1 cellular context compared by ENCODE assay signal in the genomic region with DNA sequence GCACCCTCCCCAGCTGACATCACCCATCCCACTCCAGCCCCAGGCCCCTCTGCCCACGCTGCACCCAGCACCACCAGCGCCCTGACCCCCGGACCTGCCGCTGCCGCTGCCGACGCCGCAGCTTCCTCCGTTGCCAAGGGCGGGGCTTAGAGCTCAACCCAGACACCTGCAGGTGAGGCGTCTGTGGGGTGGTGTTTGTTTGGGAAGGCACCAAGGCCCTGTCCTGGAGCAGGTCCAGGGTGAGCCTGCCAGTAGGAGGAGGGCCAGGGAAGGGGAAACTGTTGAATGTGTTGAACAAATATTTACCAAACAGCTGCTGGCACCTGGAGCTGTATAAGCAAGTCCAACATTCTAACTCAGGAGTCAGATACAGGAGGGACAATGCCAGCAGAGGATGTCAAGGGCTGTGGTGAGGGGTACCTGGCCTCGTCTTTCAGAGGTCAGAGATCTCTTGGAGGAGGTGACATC.
TF ChIP-seq lines count a peak whose summit lies in the region.

No MANE protein-coding gene starts in this region.

TF ChIP-seq in HepG2, 621 proteins besides CTCF, POLR2A, EP300 and RAD21 (continues in another document):
- TF ChIP-seq, protein P1, sequence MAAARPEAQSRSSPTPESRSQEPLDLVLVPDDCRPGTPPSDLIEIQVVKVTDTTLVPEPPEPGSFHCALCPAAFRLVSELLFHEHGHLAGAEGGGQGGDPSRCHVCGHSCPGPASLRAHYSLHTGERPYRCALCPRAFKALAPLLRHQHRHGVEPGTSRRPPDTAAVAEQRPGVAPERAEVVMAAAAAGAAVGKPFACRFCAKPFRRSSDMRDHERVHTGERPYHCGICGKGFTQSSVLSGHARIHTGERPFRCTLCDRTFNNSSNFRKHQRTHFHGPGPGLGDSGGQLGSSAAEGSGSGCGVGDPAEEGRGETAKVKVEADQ (CRISPR knock-in tag; IDR thresholded peaks at IDR 0.05; ENCODE audit: borderline replicate concordance): no peak
- TF ChIP-seq SSRP1 (CRISPR knock-in tag; IDR thresholded peaks at IDR 0.05): no peak
- no peak for TF ChIP-seq ZNF777 (CRISPR knock-in tag; IDR thresholded peaks at IDR 0.05)
- TF ChIP-seq ATAD3A (CRISPR knock-in tag; IDR thresholded peaks at IDR 0.05): no peak
- TF ChIP-seq, protein P2, sequence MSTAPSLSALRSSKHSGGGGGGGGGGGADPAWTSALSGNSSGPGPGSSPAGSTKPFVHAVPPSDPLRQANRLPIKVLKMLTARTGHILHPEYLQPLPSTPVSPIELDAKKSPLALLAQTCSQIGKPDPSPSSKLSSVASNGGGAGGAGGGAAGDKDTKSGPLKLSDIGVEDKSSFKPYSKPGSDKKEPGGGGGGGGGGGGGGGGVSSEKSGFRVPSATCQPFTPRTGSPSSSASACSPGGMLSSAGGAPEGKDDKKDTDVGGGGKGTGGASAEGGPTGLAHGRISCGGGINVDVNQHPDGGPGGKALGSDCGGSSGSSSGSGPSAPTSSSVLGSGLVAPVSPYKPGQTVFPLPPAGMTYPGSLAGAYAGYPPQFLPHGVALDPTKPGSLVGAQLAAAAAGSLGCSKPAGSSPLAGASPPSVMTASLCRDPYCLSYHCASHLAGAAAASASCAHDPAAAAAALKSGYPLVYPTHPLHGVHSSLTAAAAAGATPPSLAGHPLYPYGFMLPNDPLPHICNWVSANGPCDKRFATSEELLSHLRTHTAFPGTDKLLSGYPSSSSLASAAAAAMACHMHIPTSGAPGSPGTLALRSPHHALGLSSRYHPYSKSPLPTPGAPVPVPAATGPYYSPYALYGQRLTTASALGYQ (CRISPR knock-in tag; IDR thresholded peaks at IDR 0.05): no peak
- TF ChIP-seq RFX5 (IDR thresholded peaks at IDR 0.05; ENCODE audit: low read depth, low read length): no peak
- TF ChIP-seq, protein P3, sequence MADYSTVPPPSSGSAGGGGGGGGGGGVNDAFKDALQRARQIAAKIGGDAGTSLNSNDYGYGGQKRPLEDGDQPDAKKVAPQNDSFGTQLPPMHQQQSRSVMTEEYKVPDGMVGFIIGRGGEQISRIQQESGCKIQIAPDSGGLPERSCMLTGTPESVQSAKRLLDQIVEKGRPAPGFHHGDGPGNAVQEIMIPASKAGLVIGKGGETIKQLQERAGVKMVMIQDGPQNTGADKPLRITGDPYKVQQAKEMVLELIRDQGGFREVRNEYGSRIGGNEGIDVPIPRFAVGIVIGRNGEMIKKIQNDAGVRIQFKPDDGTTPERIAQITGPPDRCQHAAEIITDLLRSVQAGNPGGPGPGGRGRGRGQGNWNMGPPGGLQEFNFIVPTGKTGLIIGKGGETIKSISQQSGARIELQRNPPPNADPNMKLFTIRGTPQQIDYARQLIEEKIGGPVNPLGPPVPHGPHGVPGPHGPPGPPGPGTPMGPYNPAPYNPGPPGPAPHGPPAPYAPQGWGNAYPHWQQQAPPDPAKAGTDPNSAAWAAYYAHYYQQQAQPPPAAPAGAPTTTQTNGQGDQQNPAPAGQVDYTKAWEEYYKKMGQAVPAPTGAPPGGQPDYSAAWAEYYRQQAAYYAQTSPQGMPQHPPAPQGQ (CRISPR knock-in tag; IDR thresholded peaks at IDR 0.05; ENCODE audit: borderline replicate concordance): no peak
- peak; percentile 69; the same call in 1 of the 2 replicates for TF ChIP-seq RXRB (CRISPR knock-in tag; IDR thresholded peaks at IDR 0.05; ENCODE audit: borderline replicate concordance)
- no peak for TF ChIP-seq ATF7-NPFF (CRISPR knock-in tag; IDR thresholded peaks at IDR 0.05; ENCODE audit: low read depth)
- TF ChIP-seq ZNF562 (CRISPR knock-in tag; IDR thresholded peaks at IDR 0.05; ENCODE audit: borderline replicate concordance): no peak
- peak; percentile 76; the same call in 1 of the 2 replicates for TF ChIP-seq ZNF605 (CRISPR knock-in tag; IDR thresholded peaks at IDR 0.05)
- TF ChIP-seq, protein P4, sequence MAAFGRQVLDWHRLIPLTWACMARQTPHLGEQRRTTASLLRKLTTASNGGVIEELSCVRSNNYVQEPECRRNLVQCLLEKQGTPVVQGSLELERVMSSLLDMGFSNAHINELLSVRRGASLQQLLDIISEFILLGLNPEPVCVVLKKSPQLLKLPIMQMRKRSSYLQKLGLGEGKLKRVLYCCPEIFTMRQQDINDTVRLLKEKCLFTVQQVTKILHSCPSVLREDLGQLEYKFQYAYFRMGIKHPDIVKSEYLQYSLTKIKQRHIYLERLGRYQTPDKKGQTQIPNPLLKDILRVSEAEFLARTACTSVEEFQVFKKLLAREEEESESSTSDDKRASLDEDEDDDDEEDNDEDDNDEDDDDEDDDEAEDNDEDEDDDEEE (CRISPR knock-in tag; IDR thresholded peaks at IDR 0.05): no peak
- TF ChIP-seq, protein P5, sequence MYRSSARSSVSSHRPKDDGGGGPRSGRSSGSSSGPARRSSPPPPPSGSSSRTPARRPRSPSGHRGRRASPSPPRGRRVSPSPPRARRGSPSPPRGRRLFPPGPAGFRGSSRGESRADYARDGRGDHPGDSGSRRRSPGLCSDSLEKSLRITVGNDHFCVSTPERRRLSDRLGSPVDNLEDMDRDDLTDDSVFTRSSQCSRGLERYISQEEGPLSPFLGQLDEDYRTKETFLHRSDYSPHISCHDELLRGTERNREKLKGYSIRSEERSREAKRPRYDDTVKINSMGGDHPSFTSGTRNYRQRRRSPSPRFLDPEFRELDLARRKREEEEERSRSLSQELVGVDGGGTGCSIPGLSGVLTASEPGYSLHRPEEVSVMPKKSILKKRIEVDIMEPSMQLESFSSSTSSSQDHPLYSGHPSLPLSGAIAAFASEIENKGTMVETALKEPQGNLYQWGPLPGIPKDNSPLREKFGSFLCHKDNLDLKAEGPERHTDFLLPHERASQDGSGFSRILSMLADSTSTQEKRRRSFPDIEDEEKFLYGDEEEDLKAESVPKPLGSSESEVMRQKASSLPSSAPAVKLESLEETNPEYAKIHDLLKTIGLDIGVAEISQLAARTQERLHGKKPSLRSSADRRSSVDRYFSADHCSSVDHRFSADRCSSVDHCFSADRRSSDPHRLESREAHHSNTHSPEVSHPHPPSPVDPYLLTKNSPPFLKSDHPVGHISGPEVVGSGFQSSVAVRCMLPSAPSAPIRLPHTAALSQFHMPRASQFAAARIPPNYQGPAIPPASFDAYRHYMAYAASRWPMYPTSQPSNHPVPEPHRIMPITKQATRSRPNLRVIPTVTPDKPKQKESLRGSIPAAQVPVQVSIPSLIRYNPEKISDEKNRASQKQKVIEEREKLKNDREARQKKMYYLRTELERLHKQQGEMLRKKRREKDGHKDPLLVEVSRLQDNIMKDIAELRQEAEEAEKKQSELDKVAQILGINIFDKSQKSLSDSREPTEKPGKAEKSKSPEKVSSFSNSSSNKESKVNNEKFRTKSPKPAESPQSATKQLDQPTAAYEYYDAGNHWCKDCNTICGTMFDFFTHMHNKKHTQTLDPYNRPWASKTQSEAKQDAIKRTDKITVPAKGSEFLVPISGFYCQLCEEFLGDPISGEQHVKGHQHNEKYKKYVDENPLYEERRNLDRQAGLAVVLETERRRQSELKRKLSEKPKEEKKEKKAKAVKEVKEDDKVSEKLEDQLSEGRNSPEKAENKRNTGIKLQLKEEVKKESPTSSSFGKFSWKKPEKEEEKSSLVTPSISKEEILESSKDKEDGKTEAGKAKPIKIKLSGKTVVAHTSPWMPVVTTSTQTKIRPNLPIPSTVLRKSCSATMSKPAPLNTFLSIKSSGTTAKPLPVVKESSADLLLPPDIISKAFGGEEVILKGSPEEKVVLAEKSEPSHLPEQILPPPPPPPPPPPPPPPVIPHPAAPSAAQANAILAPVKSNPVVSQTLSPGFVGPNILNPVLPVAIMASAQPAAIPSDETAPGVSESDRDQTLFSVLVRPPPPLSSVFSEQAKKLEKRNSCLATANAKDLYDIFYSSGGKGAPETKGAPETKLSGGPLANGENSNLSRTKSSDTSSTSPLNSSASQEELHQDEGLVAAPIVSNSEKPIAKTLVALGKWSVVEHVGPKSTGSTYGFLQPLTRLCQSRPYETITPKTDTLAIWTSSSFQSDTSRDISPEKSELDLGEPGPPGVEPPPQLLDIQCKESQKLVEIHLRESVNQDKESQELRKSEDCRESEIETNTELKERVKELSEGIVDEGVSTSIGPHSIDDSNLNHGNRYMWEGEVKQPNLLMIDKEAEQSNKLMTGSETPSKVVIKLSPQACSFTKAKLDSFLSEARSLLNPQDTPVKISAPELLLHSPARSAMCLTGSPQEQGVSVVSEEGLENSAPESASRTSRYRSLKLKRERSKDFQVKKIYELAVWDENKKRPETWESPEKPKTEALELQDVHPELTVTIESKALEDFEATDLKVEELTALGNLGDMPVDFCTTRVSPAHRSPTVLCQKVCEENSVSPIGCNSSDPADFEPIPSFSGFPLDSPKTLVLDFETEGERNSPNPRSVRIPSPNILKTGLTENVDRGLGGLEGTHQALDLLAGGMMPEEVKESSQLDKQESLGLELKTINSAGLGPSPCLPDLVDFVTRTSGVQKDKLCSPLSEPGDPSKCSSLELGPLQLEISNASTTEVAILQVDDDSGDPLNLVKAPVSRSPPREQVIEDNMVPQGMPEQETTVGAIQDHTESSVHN (CRISPR knock-in tag; IDR thresholded peaks at IDR 0.05): no peak
- no peak for TF ChIP-seq ZNF282 (IDR thresholded peaks at IDR 0.05; ENCODE audit: partially characterized antibody)
- TF ChIP-seq TOE1 (CRISPR knock-in tag; IDR thresholded peaks at IDR 0.05): no peak
- TF ChIP-seq ZNF564 (CRISPR knock-in tag; IDR thresholded peaks at IDR 0.05): no peak
- TF ChIP-seq CHCHD3 (CRISPR knock-in tag; IDR thresholded peaks at IDR 0.05): no peak
- TF ChIP-seq ZZZ3 (CRISPR knock-in tag; IDR thresholded peaks at IDR 0.05; ENCODE audit: borderline replicate concordance): no peak
- TF ChIP-seq NR2C2 (CRISPR knock-in tag; IDR thresholded peaks at IDR 0.05; ENCODE audit: borderline replicate concordance): peak; percentile 33; the same call in 1 of the 2 replicates
- TF ChIP-seq, protein P6, sequence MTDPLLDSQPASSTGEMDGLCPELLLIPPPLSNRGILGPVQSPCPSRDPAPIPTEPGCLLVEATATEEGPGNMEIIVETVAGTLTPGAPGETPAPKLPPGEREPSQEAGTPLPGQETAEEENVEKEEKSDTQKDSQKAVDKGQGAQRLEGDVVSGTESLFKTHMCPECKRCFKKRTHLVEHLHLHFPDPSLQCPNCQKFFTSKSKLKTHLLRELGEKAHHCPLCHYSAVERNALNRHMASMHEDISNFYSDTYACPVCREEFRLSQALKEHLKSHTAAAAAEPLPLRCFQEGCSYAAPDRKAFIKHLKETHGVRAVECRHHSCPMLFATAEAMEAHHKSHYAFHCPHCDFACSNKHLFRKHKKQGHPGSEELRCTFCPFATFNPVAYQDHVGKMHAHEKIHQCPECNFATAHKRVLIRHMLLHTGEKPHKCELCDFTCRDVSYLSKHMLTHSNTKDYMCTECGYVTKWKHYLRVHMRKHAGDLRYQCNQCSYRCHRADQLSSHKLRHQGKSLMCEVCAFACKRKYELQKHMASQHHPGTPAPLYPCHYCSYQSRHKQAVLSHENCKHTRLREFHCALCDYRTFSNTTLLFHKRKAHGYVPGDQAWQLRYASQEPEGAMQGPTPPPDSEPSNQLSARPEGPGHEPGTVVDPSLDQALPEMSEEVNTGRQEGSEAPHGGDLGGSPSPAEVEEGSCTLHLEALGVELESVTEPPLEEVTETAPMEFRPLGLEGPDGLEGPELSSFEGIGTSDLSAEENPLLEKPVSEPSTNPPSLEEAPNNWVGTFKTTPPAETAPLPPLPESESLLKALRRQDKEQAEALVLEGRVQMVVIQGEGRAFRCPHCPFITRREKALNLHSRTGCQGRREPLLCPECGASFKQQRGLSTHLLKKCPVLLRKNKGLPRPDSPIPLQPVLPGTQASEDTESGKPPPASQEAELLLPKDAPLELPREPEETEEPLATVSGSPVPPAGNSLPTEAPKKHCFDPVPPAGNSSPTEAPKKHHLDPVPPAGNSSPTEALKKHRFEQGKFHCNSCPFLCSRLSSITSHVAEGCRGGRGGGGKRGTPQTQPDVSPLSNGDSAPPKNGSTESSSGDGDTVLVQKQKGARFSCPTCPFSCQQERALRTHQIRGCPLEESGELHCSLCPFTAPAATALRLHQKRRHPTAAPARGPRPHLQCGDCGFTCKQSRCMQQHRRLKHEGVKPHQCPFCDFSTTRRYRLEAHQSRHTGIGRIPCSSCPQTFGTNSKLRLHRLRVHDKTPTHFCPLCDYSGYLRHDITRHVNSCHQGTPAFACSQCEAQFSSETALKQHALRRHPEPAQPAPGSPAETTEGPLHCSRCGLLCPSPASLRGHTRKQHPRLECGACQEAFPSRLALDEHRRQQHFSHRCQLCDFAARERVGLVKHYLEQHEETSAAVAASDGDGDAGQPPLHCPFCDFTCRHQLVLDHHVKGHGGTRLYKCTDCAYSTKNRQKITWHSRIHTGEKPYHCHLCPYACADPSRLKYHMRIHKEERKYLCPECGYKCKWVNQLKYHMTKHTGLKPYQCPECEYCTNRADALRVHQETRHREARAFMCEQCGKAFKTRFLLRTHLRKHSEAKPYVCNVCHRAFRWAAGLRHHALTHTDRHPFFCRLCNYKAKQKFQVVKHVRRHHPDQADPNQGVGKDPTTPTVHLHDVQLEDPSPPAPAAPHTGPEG (CRISPR knock-in tag; IDR thresholded peaks at IDR 0.05): no peak
- TF ChIP-seq SKI (IDR thresholded peaks at IDR 0.05; ENCODE audit: partially characterized antibody): peak; percentile 92
- no peak for TF ChIP-seq ATF7 (IDR thresholded peaks at IDR 0.05)
- 0 out of 2 replicates have a peak, but pooled peaks have one; percentile 33 for TF ChIP-seq ATF7 (CRISPR knock-in tag; IDR thresholded peaks at IDR 0.05)
- 0 out of 2 replicates have a peak, but pooled peaks have one; percentile 45 for TF ChIP-seq KAT7 (CRISPR knock-in tag; IDR thresholded peaks at IDR 0.05; ENCODE audit: borderline replicate concordance)
- TF ChIP-seq, protein P7, sequence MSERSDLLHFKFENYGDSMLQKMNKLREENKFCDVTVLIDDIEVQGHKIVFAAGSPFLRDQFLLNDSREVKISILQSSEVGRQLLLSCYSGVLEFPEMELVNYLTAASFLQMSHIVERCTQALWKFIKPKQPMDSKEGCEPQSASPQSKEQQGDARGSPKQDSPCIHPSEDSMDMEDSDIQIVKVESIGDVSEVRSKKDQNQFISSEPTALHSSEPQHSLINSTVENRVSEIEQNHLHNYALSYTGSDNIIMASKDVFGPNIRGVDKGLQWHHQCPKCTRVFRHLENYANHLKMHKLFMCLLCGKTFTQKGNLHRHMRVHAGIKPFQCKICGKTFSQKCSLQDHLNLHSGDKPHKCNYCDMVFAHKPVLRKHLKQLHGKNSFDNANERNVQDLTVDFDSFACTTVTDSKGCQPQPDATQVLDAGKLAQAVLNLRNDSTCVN (CRISPR knock-in tag; IDR thresholded peaks at IDR 0.05; ENCODE audit: borderline replicate concordance): 0 out of 2 replicates have a peak, but pooled peaks have one; percentile 38
- no peak for TF ChIP-seq FIP1L1 (IDR thresholded peaks at IDR 0.05; ENCODE audit: borderline replicate concordance, insufficient read depth, low read depth, low read length)
- no peak for TF ChIP-seq TEAD2 (CRISPR knock-in tag; IDR thresholded peaks at IDR 0.05)
- TF ChIP-seq ASH2L (IDR thresholded peaks at IDR 0.05; ENCODE audit: insufficient read length, low read depth, low read length): peak; percentile 39
- TF ChIP-seq ZFAT (CRISPR knock-in tag; conservative IDR thresholded peaks at IDR 0.05): no peak
- TF ChIP-seq HNRNPK (IDR thresholded peaks at IDR 0.05; ENCODE audit: low read depth, low read length, poor library complexity, severe bottlenecking): no peak
- TF ChIP-seq YY1 (IDR thresholded peaks at IDR 0.05; ENCODE audit: insufficient read depth, insufficient replicate concordance, low read depth, low read length): no peak
- peak; percentile 78 for TF ChIP-seq ARNTL (CRISPR knock-in tag; IDR thresholded peaks at IDR 0.05)
- no peak for TF ChIP-seq GLI4 (CRISPR knock-in tag; IDR thresholded peaks at IDR 0.05; ENCODE audit: borderline replicate concordance)
- no peak for TF ChIP-seq ZNF790 (CRISPR knock-in tag; IDR thresholded peaks at IDR 0.05; ENCODE audit: borderline replicate concordance)
- no peak for TF ChIP-seq ZFP62 (CRISPR knock-in tag; IDR thresholded peaks at IDR 0.05)
